Comparison of ENCODE assay signal across 1 cellular context in genomic region chr7:8433477-8434289, GRCh38.
TF ChIP-seq lines count a peak whose summit lies in the region.

TSS of gene NXPH1 (plus strand) at chr7:8433609.

TF ChIP-seq in SK-N-SH, 30 proteins besides CTCF, POLR2A, EP300 and RAD21 (continued from another document):
- TF ChIP-seq REST (IDR thresholded peaks at IDR 0.05; ENCODE audit: low read depth, low read length) (peak; percentile 89), CHD2 (IDR thresholded peaks at IDR 0.05; ENCODE audit: low read length, partially characterized antibody) (peak; percentile 14)
